25 cellular contexts compared by ENCODE assay signal in the genomic region with DNA sequence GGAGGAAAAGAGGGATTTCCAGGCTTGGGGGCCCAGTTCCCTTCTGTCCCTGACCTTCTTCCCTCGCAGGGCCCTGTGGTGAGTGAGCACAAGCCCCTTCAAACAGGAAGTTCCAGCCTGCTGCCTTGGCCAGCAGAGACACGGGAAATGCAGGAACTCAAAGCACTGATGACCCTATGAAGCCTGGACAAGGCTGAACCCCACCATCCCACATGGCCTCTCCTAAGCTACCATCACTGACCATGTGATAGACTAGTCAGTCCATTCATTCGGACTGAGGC.
DNase-seq lines count a peak whose midpoint lies in the region; TF ChIP-seq lines count a peak whose summit lies in the region.
"Had no signal": no experiment of that assay in that cellular context is flagged by ENCODE, and none has a peak within 500 bp of the region (broad histone marks: within the 10 kb centered on the region; RNA-seq: fewer than 3 reads in every experiment).

No MANE protein-coding gene starts in this region.

- TF ChIP-seq POLR2A in esophagus squamous epithelium (IDR thresholded peaks at IDR 0.05) (no peak), stomach (IDR thresholded peaks at IDR 0.05) (no peak), breast epithelium (IDR thresholded peaks at IDR 0.05) (no peak)

- H3K9me3 ChIP-seq in esophagus squamous epithelium = no peaks in the 10 kb centered on the region
- no peaks in the 10 kb centered on the region for H3K9me3 ChIP-seq in muscle layer of colon (ENCODE audit: low read length)
- no peaks in the 10 kb centered on the region for H3K9me3 ChIP-seq in stomach
- no peaks in the 10 kb centered on the region for H3K9me3 ChIP-seq in smooth muscle cell (replicated peaks; ENCODE audit: low read depth)
- H3K9me3 ChIP-seq in breast epithelium = no peaks in the 10 kb centered on the region
- H3K9me3 ChIP-seq: A549, SK-N-SH had no signal

- intact Hi-C loops in esophagus squamous epithelium (cut with DNase I) (no loop called here), stomach (cut with DNase I; ENCODE audit: low total_unique reads) (no loop called here), breast epithelium (cut with DNase I; ENCODE audit: low total_unique reads) (no loop called here)

- DNase-seq in RWPE1 (ENCODE audit: low spot score) (no peak), esophagus squamous epithelium (lab: John Stamatoyannopoulos, UW) (no peak), stomach (no peak), superior temporal gyrus (ENCODE audit: extremely low spot score) (no peak), smooth muscle cell (lab: John Stamatoyannopoulos, UW; ENCODE audit: unreplicated experiment) (no peak), breast epithelium (ENCODE audit: low spot score in 2 of 2) (no peak)
- DNase-seq in activated effector memory CD4-positive, alpha-beta T cell treated with anti-CD3 and anti-CD28 coated beads, Interleukin-2, amount 50 U/mL, for 16 hours = no peak
- DNase-seq: activated CD4-positive, alpha-beta T cell treated with anti-CD3 and anti-CD28 coated beads for 36 hours; activated effector memory CD4-positive, alpha-beta T cell treated with Interleukin-2 at 50 U/mL for 16 hours; activated naive CD8-positive, alpha-beta T cell treated with anti-CD3 and anti-CD28 coated beads, Interleukin-2, amount 10 ng/mL, durations not matched to agents 7 days and 5 days; activated T-cell treated with anti-CD3 and anti-CD28 coated beads for 4 hours; GM23248; HFFc6; Kasumi-1; kidney; MV-4-11; NCI-H146; NCI-H2107; NCI-H446; NCI-H774; occipital lobe; SK-N-SH; stimulated activated CD4-positive, alpha-beta T cell treated with anti-CD3 and anti-CD28 coated beads, Interleukin-2, amount 100 ng/mL, for 48 hours had no signal

- POLR2A ChIA-PET in RWPE1 (lab: Yijun Ruan, JAX; ENCODE audit: low non-redundant PET) = no interaction called here

- H3K27me3 ChIP-seq in esophagus squamous epithelium (no peaks in the 10 kb centered on the region), muscle layer of colon (ENCODE audit: control insufficient read depth in 1 of 2, insufficient read depth in 2 of 2, low read length in 2 of 2) (no peaks in the 10 kb centered on the region), stomach (no peaks in the 10 kb centered on the region), smooth muscle cell (ENCODE audit: low read depth) (no peaks in the 10 kb centered on the region), breast epithelium (no peaks in the 10 kb centered on the region)

- H3K27ac ChIP-seq in RWPE1 (peak overlapping the region; percentile 14; the same call in 1 of the 2 replicates), esophagus squamous epithelium (peak overlapping the region in 3 of 4 donors; percentile 22 to 69 (median 64)), muscle layer of colon (ENCODE audit: low read depth, low read length) (peak overlapping the region; percentile 70), stomach (peak overlapping the region in 3 of 5 donors; percentile 36 to 55 (median 40)), smooth muscle cell (ENCODE audit: low read depth) (no peak overlapping the region), breast epithelium (peak overlapping the region in 1 of 2 donors; percentile 75)
- H3K27ac ChIP-seq: A549, GM23248 had no signal

- 61 to 73% methylated on average over 1 to 3 of the region's 3 CpGs for WGBS in esophagus squamous epithelium, 2 donors
- WGBS in stomach, 5 donors = 53 to 80% (median 69%) methylated on average over 3 of the region's 3 CpGs
- WGBS in smooth muscle cell (ENCODE audit: low lambda C conversion rate) = 77% methylated on average over 3 of the region's 3 CpGs

- H3K79me2 ChIP-seq in smooth muscle cell (ENCODE audit: low read depth) = no peaks in the 10 kb centered on the region

- no peak for TF ChIP-seq EP300 in stomach (IDR thresholded peaks at IDR 0.05)

- peaks cover 16% of the 10 kb centered on the region for H3F3A ChIP-seq in smooth muscle cell (ENCODE audit: low read depth)

- H2AFZ ChIP-seq in smooth muscle cell (ENCODE audit: low read depth) = no peak overlapping the region
- H2AFZ ChIP-seq: GM23248 had no signal

- H3K9ac ChIP-seq in muscle layer of colon (ENCODE audit: low read length) (no peak overlapping the region), smooth muscle cell (ENCODE audit: low read depth) (no peak overlapping the region)
- H3K9ac ChIP-seq: GM23248, SK-N-SH had no signal

- H3K4me3 ChIP-seq in esophagus squamous epithelium = no peak overlapping the region
- H3K4me3 ChIP-seq in muscle layer of colon (ENCODE audit: low read depth in 1 of 2, low read length in 2 of 2) = no peak overlapping the region
- no peak overlapping the region for H3K4me3 ChIP-seq in stomach
- no peak overlapping the region for H3K4me3 ChIP-seq in smooth muscle cell
- H3K4me3 ChIP-seq in breast epithelium = no peak overlapping the region
- H3K4me3 ChIP-seq: A549, GM23248 had no signal

- peaks cover 0 to 67% (median 18%) of the 10 kb centered on the region in 3 donors for H3K4me1 ChIP-seq in esophagus squamous epithelium
- peaks cover 63% of the 10 kb centered on the region for H3K4me1 ChIP-seq in muscle layer of colon (ENCODE audit: insufficient read depth, low read length)
- H3K4me1 ChIP-seq in stomach = peaks cover 11 to 65% (median 39%) of the 10 kb centered on the region in 4 donors
- H3K4me1 ChIP-seq in smooth muscle cell (ENCODE audit: low read depth) = no peaks in the 10 kb centered on the region
- no peaks in the 10 kb centered on the region for H3K4me1 ChIP-seq in breast epithelium
- H3K4me1 ChIP-seq: A549 had no signal

- CTCF ChIA-PET in RWPE1 (lab: Yijun Ruan, JAX) = interaction anchor here (1.2 kb wide), 1 partner anchor 80 kb away, joined by 3 read pairs; no protein-coding TSS in a partner anchor

- H4K20me1 ChIP-seq in smooth muscle cell (ENCODE audit: low read depth) = peaks cover 91% of the 10 kb centered on the region

- TF ChIP-seq CTCF in RWPE1 (conservative IDR thresholded peaks at IDR 0.05; ENCODE audit: low read depth) (no peak), esophagus squamous epithelium (IDR thresholded peaks at IDR 0.05) (no peak), stomach (IDR thresholded peaks at IDR 0.05) (no peak), smooth muscle cell (IDR thresholded peaks at IDR 0.05; ENCODE audit: borderline replicate concordance, insufficient read depth, poor library complexity, severe bottlenecking) (no peak), breast epithelium (IDR thresholded peaks at IDR 0.05) (no peak)

- H3K4me2 ChIP-seq in smooth muscle cell = no peak overlapping the region
- H3K4me2 ChIP-seq: A549, SK-N-SH had no signal

- H3K36me3 ChIP-seq in esophagus squamous epithelium = peaks cover 10 to 88% (median 32%) of the 10 kb centered on the region in 3 donors
- H3K36me3 ChIP-seq in muscle layer of colon (ENCODE audit: insufficient read depth, low read length) = peaks cover 99% of the 10 kb centered on the region
- H3K36me3 ChIP-seq in stomach = peaks cover 54 to 94% (median 84%) of the 10 kb centered on the region in 4 donors
- H3K36me3 ChIP-seq in smooth muscle cell (ENCODE audit: low read depth) = peaks cover 8% of the 10 kb centered on the region
- peaks cover 14% of the 10 kb centered on the region for H3K36me3 ChIP-seq in breast epithelium
